In genomic region chr20:62358728-62359490, GRCh38 we compare ENCODE assay signal across 7 cellular contexts. TPM values are rescaled to one million over a fixed set of nuclear protein-coding genes. Genes with fewer than 3 reads are reported as not detected.
A peak's percentile ranks its signal among the peaks of the same experiment; 100 is the strongest.
DNase-seq lines count a peak whose midpoint lies in the region; ATAC-seq and TF ChIP-seq lines count a peak whose summit lies in the region.
"Had no signal": no experiment of that assay in that cellular context is flagged by ENCODE, and none has a peak within 500 bp of the region (broad histone marks: within the 10 kb centered on the region; RNA-seq: fewer than 3 reads in every experiment).

No MANE protein-coding gene starts in this region.

- intact Hi-C loops in OCI-LY7 (cut with micrococcal nuclease; ENCODE audit: unreplicated experiment), result loop anchor here (1.0 kb wide), 1 partner anchor 20 kb away; no protein-coding TSS in a partner anchor
- intact Hi-C loops in testis (cut with DNase I; ENCODE audit: low total_unique reads), result no loop called here

- H3K4me1 ChIP-seq in OCI-LY7 (ENCODE audit: insufficient read depth, low read length, poor library complexity, severe bottlenecking) (peaks cover 60% of the 10 kb centered on the region), right atrium auricular region (peaks cover 0 to 96% of the 10 kb centered on the region in 2 donors), testis (peaks cover 44% of the 10 kb centered on the region)

- no peaks in the 10 kb centered on the region for H3K79me2 ChIP-seq in OCI-LY7 (ENCODE audit: insufficient read depth, low read depth, low read length)

- H3K27me3 ChIP-seq in right atrium auricular region (no peaks in the 10 kb centered on the region), testis (no peaks in the 10 kb centered on the region)

- H3K27ac ChIP-seq in OCI-LY7 (ENCODE audit: low read depth, low read length, poor library complexity, severe bottlenecking) (peak overlapping the region; percentile 46), right atrium auricular region (peak overlapping the region; percentile 90 to 92), testis (peak overlapping the region; percentile 47 to 60)

- H3K9me3 ChIP-seq in OCI-LY7 (ENCODE audit: low read length) (no peaks in the 10 kb centered on the region), right atrium auricular region (no peaks in the 10 kb centered on the region), testis (no peaks in the 10 kb centered on the region)

- TF ChIP-seq CTCF in OCI-LY7 (conservative IDR thresholded peaks at IDR 0.05; ENCODE audit: low read length) (no peak), right atrium auricular region (IDR thresholded peaks at IDR 0.05) (no peak), testis (IDR thresholded peaks at IDR 0.05) (no peak)

- POLR2A ChIA-PET in OCI-LY7 (lab: Charles Lee), result interaction anchor here (1.4 kb wide), 1 partner anchor 20 kb away, joined by 5 read pairs; no protein-coding TSS in a partner anchor

- peak; percentile 76 for DNase-seq in OCI-LY7 (ENCODE audit: low spot score)
- DNase-seq in right atrium auricular region (ENCODE audit: low spot score), result no peak
- no peak for DNase-seq in testis
- no peak for DNase-seq in stimulated activated CD4-positive, alpha-beta T cell treated with anti-CD3 and anti-CD28 coated beads, Interleukin-15, amount 100 ng/mL, for 24 hours
- DNase-seq in NCI-H1105 treated with DMSO at 0.1 percent for 48 hours (lab: John Stamatoyannopoulos, UW), result no peak
- DNase-seq: activated naive CD8-positive, alpha-beta T cell treated with anti-CD3 and anti-CD28 coated beads for 36 hours had no signal

- CTCF ChIA-PET in OCI-LY7 (lab: Charles Lee; ENCODE audit: unreplicated experiment), result interaction anchor here (0.5 kb wide), 1 partner anchor 29 kb away, joined by 3 read pairs; no protein-coding TSS in a partner anchor

- WGBS in testis, 2 donors, result 80 to 88% methylated on average over 13 to 18 of the region's 18 CpGs

- no peaks in the 10 kb centered on the region for H4K20me1 ChIP-seq in OCI-LY7 (ENCODE audit: insufficient read depth, low read length)

- H2AFZ ChIP-seq in OCI-LY7 (ENCODE audit: low read length), result no peak overlapping the region

- no peak for ATAC-seq in HG02884 (IDR thresholded peaks at IDR 0.05; ENCODE audit: unreplicated experiment)

- H3K4me2 ChIP-seq in OCI-LY7 (ENCODE audit: low read length), result peak overlapping the region; percentile 61

- TF ChIP-seq POLR2A in testis (IDR thresholded peaks at IDR 0.05), result no peak

- H3K4me3 ChIP-seq in OCI-LY7 (ENCODE audit: low read depth, low read length, poor library complexity, severe bottlenecking) (peak overlapping the region; percentile 5), right atrium auricular region (peak overlapping the region in 1 of 2 donors; percentile 31), testis (no peak overlapping the region)

- no peaks in the 10 kb centered on the region; the same call in 1 of the 2 replicates for H3K36me3 ChIP-seq in OCI-LY7 (ENCODE audit: insufficient read depth, low read length)
- H3K36me3 ChIP-seq in right atrium auricular region, result no peaks in the 10 kb centered on the region
- no peaks in the 10 kb centered on the region for H3K36me3 ChIP-seq in testis (ENCODE audit: low read depth, missing control alignments)

- BruUV-seq in OCI-LY7 (replicated peaks; lab: Mats Ljungman, UMichigan), result no TSS peak

- H3K9me2 ChIP-seq in OCI-LY7 (ENCODE audit: insufficient read depth, low read length), result no peaks in the 10 kb centered on the region

RNA-seq across cellular contexts. Expression of gene LAMA5, which starts 8.2 kb away (rescaled TPM):
- total RNA-seq in OCI-LY7 (2014; rRNA removed; shearing (Covaris generic)), result 53.3 and 59.3 TPM in 2 replicates
- total RNA-seq in OCI-LY7 (2022) (144 and 162 TPM in 2 replicates), right atrium auricular region (10 to 100 TPM; 61.1 to 69.4 TPM), testis (100 to 1,000 TPM; 121 to 144 TPM)
- polyA plus RNA-seq in testis (ENCODE audit: insufficient read depth, low read depth, low replicate concordance), result 33.2 TPM

RNA-seq across cellular contexts. Expression of gene RPS21, which starts 28.0 kb away (rescaled TPM):
- total RNA-seq in OCI-LY7 (2014; rRNA removed; shearing (Covaris generic)), result 2,092 and 3,376 TPM in 2 replicates
- 2,373 and 2,571 TPM in 2 replicates for total RNA-seq in OCI-LY7 (2022)
- total RNA-seq in right atrium auricular region, result 1,000 to 10,000 TPM; 1,510 to 1,937 TPM
- total RNA-seq in testis, result 1,000 to 10,000 TPM in 1 of 2 donors, 100 to 1,000 TPM in 1; 548 to 1,387 TPM
- 1,052 TPM for polyA plus RNA-seq in testis (ENCODE audit: insufficient read depth, low read depth, low replicate concordance)

RNA-seq across cellular contexts. Expression of gene CABLES2, which starts 48.2 kb away (rescaled TPM):
- total RNA-seq in OCI-LY7 (2014; rRNA removed; shearing (Covaris generic)), result 11.1 and 14.8 TPM in 2 replicates
- total RNA-seq in OCI-LY7 (2022), result 22.5 and 23.3 TPM in 2 replicates
- total RNA-seq in right atrium auricular region, result 10 to 100 TPM; 10.8 to 17.7 TPM
- 10 to 100 TPM; 51.0 to 58.6 TPM for total RNA-seq in testis
- polyA plus RNA-seq in testis (ENCODE audit: insufficient read depth, low read depth, low replicate concordance), result 83.0 TPM

RNA-seq across cellular contexts. Expression of gene ADRM1, which starts 56.1 kb away (rescaled TPM):
- total RNA-seq in OCI-LY7 (2014; rRNA removed; shearing (Covaris generic)), result 123 and 128 TPM in 2 replicates
- total RNA-seq in OCI-LY7 (2022) (70.7 and 87.0 TPM in 2 replicates), right atrium auricular region (100 to 1,000 TPM in 1 of 2 donors, 10 to 100 TPM in 1; 95.9 to 128 TPM), testis (100 to 1,000 TPM; 283 to 286 TPM)
- polyA plus RNA-seq in testis (ENCODE audit: insufficient read depth, low read depth, low replicate concordance), result 191 TPM
